Comparison of ENCODE assay signal across 15 cellular contexts in the genomic region with DNA sequence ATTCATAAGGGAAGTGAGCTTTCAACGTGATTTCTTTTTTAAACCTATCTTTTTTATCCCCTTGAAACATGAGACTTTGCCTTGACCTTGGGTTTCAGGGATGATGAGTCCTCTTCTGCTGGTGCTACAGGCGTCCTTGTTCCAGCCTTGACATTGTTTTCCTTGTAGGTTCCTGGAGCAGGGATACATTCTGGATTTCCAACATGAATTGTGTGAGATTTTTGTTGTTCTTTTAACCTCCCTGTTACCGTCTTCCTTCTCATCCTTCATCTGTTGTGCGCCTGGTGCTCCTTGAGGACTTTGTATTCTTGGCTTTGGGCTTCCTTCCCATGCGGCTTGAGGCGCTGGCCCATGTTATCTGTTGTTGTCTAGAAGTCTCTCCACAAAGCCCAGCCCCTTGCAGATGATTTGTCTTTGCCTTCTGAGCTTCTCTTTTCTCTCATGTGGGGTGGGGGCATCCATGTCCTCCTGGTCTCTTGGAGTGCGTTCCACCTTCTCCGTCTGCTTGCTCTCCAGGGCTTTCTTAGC.
DNase-seq lines count a peak whose midpoint lies in the region; ATAC-seq and TF ChIP-seq lines count a peak whose summit lies in the region.
"Had no signal": no experiment of that assay in that cellular context is flagged by ENCODE, and none has a peak within 500 bp of the region (broad histone marks: within the 10 kb centered on the region; RNA-seq: fewer than 3 reads in every experiment).

No MANE protein-coding gene starts in this region.

- H3K4me3 Mint-ChIP-seq in endodermal cell (no peak overlapping the region), nephron progenitor cell (no peak overlapping the region)
- no peak overlapping the region for H3K4me3 Mint-ChIP-seq in stimulated activated naive B cell treated with anti-CD40 and anti-IgM and Interleukin-4, amounts not matched to agents 10 μg/mL and 1 μg/mL and 100 μg/mL, for 72 hours

- H2AK5ac ChIP-seq in IMR-90 (ENCODE audit: low read depth, low read length) = no peak overlapping the region; the same call in 1 of the 2 replicates

- H2BK20ac ChIP-seq in IMR-90 (ENCODE audit: low read depth, low read length) = no peak overlapping the region

- 0 out of 2 replicates have a peak, but pooled peaks cover 2% of the 10 kb centered on the region for H3K9me1 ChIP-seq in IMR-90 (ENCODE audit: insufficient read depth, low read length)

- no peaks in the 10 kb centered on the region for H3K36me3 ChIP-seq in IMR-90 (ENCODE audit: control insufficient read depth, insufficient read depth, low read length)
- H3K36me3 ChIP-seq in endodermal cell (ENCODE audit: control insufficient read depth, insufficient read depth, low read length) = no peaks in the 10 kb centered on the region
- H3K36me3 ChIP-seq: BE2C had no signal

- in situ Hi-C loops in IMR-90 (cut with MboI; ENCODE audit: low sequenced_read_pairs) = loop anchor here (10.0 kb wide), 1 partner anchor 165 kb away; no protein-coding TSS in a partner anchor

- no peak overlapping the region for H3K23ac ChIP-seq in IMR-90 (ENCODE audit: low read depth, low read length)

- H3K27ac Mint-ChIP-seq in endodermal cell (peak overlapping the region; percentile 35), nephron progenitor cell (peak overlapping the region; percentile 30)
- peak overlapping the region; percentile 78 for H3K27ac Mint-ChIP-seq in stimulated activated naive B cell treated with anti-CD40 and anti-IgM and Interleukin-4, amounts not matched to agents 10 μg/mL and 1 μg/mL and 100 μg/mL, for 72 hours

- no peak overlapping the region for H3K4me3 ChIP-seq in IMR-90 (ENCODE audit: insufficient read depth, low read depth, low read length)
- no peak overlapping the region for H3K4me3 ChIP-seq in endodermal cell (ENCODE audit: low read length)
- H3K4me3 ChIP-seq: PC-9, SK-N-MC had no signal

- H3K4ac ChIP-seq in IMR-90 (ENCODE audit: low read depth, low read length) = no peak overlapping the region

- POLR2A ChIA-PET in IMR-90 (lab: Charles Lee; ENCODE audit: unreplicated experiment) = no interaction called here

- H3K14ac ChIP-seq in IMR-90 (replicated peaks; ENCODE audit: low read depth, low read length) = no peak overlapping the region

- TF ChIP-seq RAD21 in IMR-90 (IDR thresholded peaks at IDR 0.05; ENCODE audit: low read length) = no peak

- no peak overlapping the region for H2AK9ac ChIP-seq in IMR-90 (replicated peaks; ENCODE audit: low read depth, low read length, poor library complexity)

- H3K27me3 ChIP-seq in IMR-90 (ENCODE audit: control insufficient read depth, insufficient read depth, low read length) = no peaks in the 10 kb centered on the region
- no peaks in the 10 kb centered on the region for H3K27me3 ChIP-seq in endodermal cell (ENCODE audit: control insufficient read depth, insufficient read depth, low read length, poor library complexity, severe bottlenecking)
- H3K27me3 ChIP-seq: BE2C had no signal

- no peak for TF ChIP-seq CTCF in IMR-90 (conservative IDR thresholded peaks at IDR 0.05; ENCODE audit: low read depth, low read length)
- TF ChIP-seq CTCF in endodermal cell (conservative IDR thresholded peaks at IDR 0.05) = no peak
- no peak for TF ChIP-seq CTCF in nephron progenitor cell (IDR thresholded peaks at IDR 0.05)

- no peak for DNase-seq in IMR-90
- DNase-seq in endodermal cell = no peak
- no peak for DNase-seq in nephron progenitor cell
- DNase-seq in stimulated activated naive B cell treated with anti-CD40 and anti-IgM and Interleukin-4, amounts not matched to agents 10 μg/mL and 1 μg/mL and 100 μg/mL, for 72 hours = no peak
- DNase-seq in stimulated activated CD4-positive, alpha-beta T cell treated with anti-CD3 and anti-CD28 coated beads, Interleukin-4, amount 100 ng/mL, for 24 hours = no peak
- DNase-seq in cardiac septum (ENCODE audit: low spot score) = no peak
- DNase-seq: GDM1, Kasumi-1, NCI-H1694 treated with DMSO at 0.1 percent for 48 hours, NCI-H446, PC-9, RPMI8226 had no signal

- H2BK5ac ChIP-seq in IMR-90 (ENCODE audit: low read depth, low read length, poor library complexity, severe bottlenecking) = no peak overlapping the region

- H3K27ac ChIP-seq in IMR-90 (ENCODE audit: insufficient read depth, low read length) = no peak overlapping the region
- no peak overlapping the region for H3K27ac ChIP-seq in endodermal cell (ENCODE audit: low read depth, low read length)
- H3K27ac ChIP-seq: PC-9, SK-N-MC had no signal

- TF ChIP-seq POLR2A in IMR-90 (IDR thresholded peaks at IDR 0.05; ENCODE audit: low read depth, low read length) = no peak

- H4K91ac ChIP-seq in IMR-90 (ENCODE audit: insufficient read depth, low read depth, low read length) = no peak overlapping the region

- no CpG with 5 or more reads among the region's 8 CpGs for WGBS in IMR-90 (ENCODE audit: extremely low coverage in 2 of 2, insufficient read length in 1 of 2), 2 experiments
- 79 to 93% methylated on average over 5 to 8 of the region's 8 CpGs for WGBS in endodermal cell (ENCODE audit: insufficient coverage in 1 of 2, insufficient read length in 1 of 2), 2 experiments

- ATAC-seq in IMR-90 (ENCODE audit: low read depth) (no peak), GM18502 (IDR thresholded peaks at IDR 0.05; ENCODE audit: poor library complexity, unreplicated experiment) (no peak)
- no peak for ATAC-seq in stimulated activated naive B cell treated with anti-CD40 and anti-IgM and Interleukin-4, amounts not matched to agents 10 μg/mL and 1 μg/mL and 100 μg/mL, for 72 hours (replicated peaks)

- peaks cover 0 to 4% of the 10 kb centered on the region in 2 experiments; a peak in 1 of 4 replicates for H3K79me1 ChIP-seq in IMR-90 (ENCODE audit: low read depth in 1 of 2, low read length in 2 of 2)

- no TSS peak for BruUV-seq in IMR-90 (replicated peaks; lab: Mats Ljungman, UMichigan)

- H3K9ac ChIP-seq in IMR-90 (ENCODE audit: low read depth, low read length) (no peak overlapping the region), endodermal cell (ENCODE audit: extremely low read depth, low read length, poor library complexity, severe bottlenecking) (no peak overlapping the region)

- no peak overlapping the region for H3K18ac ChIP-seq in IMR-90 (ENCODE audit: low read depth, low read length)

- intact Hi-C loops in IMR-90 (cut with micrococcal nuclease) = loop anchor here (5.0 kb wide), 1 partner anchor 33 kb away; no protein-coding TSS in a partner anchor
- intact Hi-C loops in cardiac septum (cut with DNase I) = no loop called here

- no peak overlapping the region for H4K5ac ChIP-seq in IMR-90 (ENCODE audit: low read depth, low read length)

- no peak overlapping the region for H2BK15ac ChIP-seq in IMR-90 (ENCODE audit: low read depth, low read length)

- dilution Hi-C loops in IMR-90 (cut with HindIII; ENCODE audit: low sequenced_read_pairs, unreplicated experiment) = no loop called here

- H4K20me1 ChIP-seq in IMR-90 (ENCODE audit: insufficient read depth, low read length) = no peaks in the 10 kb centered on the region

- H3K27me3 Mint-ChIP-seq in endodermal cell (ENCODE audit: insufficient read depth) (peaks cover 3% of the 10 kb centered on the region), nephron progenitor cell (ENCODE audit: low read depth, poor library complexity) (peaks cover 20% of the 10 kb centered on the region)
- no peaks in the 10 kb centered on the region for H3K27me3 Mint-ChIP-seq in stimulated activated naive B cell treated with anti-CD40 and anti-IgM and Interleukin-4, amounts not matched to agents 10 μg/mL and 1 μg/mL and 100 μg/mL, for 72 hours

- no peak overlapping the region for H2BK120ac ChIP-seq in IMR-90 (ENCODE audit: low read depth, low read length)

- H3K4me1 ChIP-seq in IMR-90 (ENCODE audit: control insufficient read depth, insufficient read depth, low read length) (peaks cover 11% of the 10 kb centered on the region), endodermal cell (ENCODE audit: control insufficient read depth, insufficient read depth, low read length) (peaks cover 4% of the 10 kb centered on the region)
- H3K4me1 ChIP-seq: BE2C had no signal

- H2AFZ ChIP-seq in IMR-90 (replicated peaks; ENCODE audit: low read length, poor library complexity) = peak overlapping the region; percentile 23
- H2AFZ ChIP-seq: PC-9 had no signal

- no peaks in the 10 kb centered on the region for H3K9me3 ChIP-seq in IMR-90 (ENCODE audit: control insufficient read depth, insufficient read depth, low read length)
- no peaks in the 10 kb centered on the region for H3K9me3 ChIP-seq in endodermal cell (ENCODE audit: control insufficient read depth, low read length)
- H3K9me3 ChIP-seq: BE2C had no signal

- no peak overlapping the region for H3K4me2 ChIP-seq in IMR-90 (ENCODE audit: low read depth, low read length)
- H3K4me2 ChIP-seq: PC-9 had no signal

- H3K4me1 Mint-ChIP-seq in endodermal cell = peaks cover 15% of the 10 kb centered on the region
- peaks cover 39% of the 10 kb centered on the region for H3K4me1 Mint-ChIP-seq in nephron progenitor cell
- H3K4me1 Mint-ChIP-seq in stimulated activated naive B cell treated with anti-CD40 and anti-IgM and Interleukin-4, amounts not matched to agents 10 μg/mL and 1 μg/mL and 100 μg/mL, for 72 hours = peaks cover 13 to 31% of the 10 kb centered on the region in 2 donors

- no peak overlapping the region for H3K56ac ChIP-seq in IMR-90 (ENCODE audit: extremely low read depth, insufficient read depth, low read length)

- H3K36me3 Mint-ChIP-seq in endodermal cell (ENCODE audit: low read depth) (no peaks in the 10 kb centered on the region), nephron progenitor cell (ENCODE audit: low read depth) (no peaks in the 10 kb centered on the region)
- H3K36me3 Mint-ChIP-seq in stimulated activated naive B cell treated with anti-CD40 and anti-IgM and Interleukin-4, amounts not matched to agents 10 μg/mL and 1 μg/mL and 100 μg/mL, for 72 hours = peaks cover 38 to 46% of the 10 kb centered on the region in 2 donors

- CTCF ChIA-PET in IMR-90 (lab: Yijun Ruan, JAX) = interaction anchor here (0.8 to 1.8 kb wide), 5 partner anchors 11 to 166 kb away, joined by 3 to 12 read pairs (median 5); no protein-coding TSS in a partner anchor

- no peaks in the 10 kb centered on the region for H3K9me3 Mint-ChIP-seq in endodermal cell
- no peaks in the 10 kb centered on the region for H3K9me3 Mint-ChIP-seq in nephron progenitor cell
- H3K9me3 Mint-ChIP-seq in stimulated activated naive B cell treated with anti-CD40 and anti-IgM and Interleukin-4, amounts not matched to agents 10 μg/mL and 1 μg/mL and 100 μg/mL, for 72 hours = no peaks in the 10 kb centered on the region

- H4K8ac ChIP-seq in IMR-90 (ENCODE audit: low read depth in 2 of 2, low read length in 2 of 2) = no peak overlapping the region

TF ChIP-seq in IMR-90, 13 proteins besides CTCF, POLR2A, EP300 and RAD21 (continues in another document):
- TF ChIP-seq MAFK (IDR thresholded peaks at IDR 0.05; ENCODE audit: low read depth, low read length) = no peak
